Comparison of ENCODE assay signal across 8 cellular contexts in genomic region chr20:4666001-4666470, GRCh38. TPM values are rescaled to one million over a fixed set of nuclear protein-coding genes. Genes with fewer than 3 reads are reported as not detected.
A peak's percentile ranks its signal among the peaks of the same experiment; 100 is the strongest.
DNase-seq lines count a peak whose midpoint lies in the region; ATAC-seq lines count a peak whose summit lies in the region.

No MANE protein-coding gene starts in this region.

- peak overlapping the region; percentile 79 to 96 (median 91) for H3K27ac Mint-ChIP-seq in immature natural killer cell

- peaks cover 39 to 44% of the 10 kb centered on the region in 2 donors for H3K4me1 Mint-ChIP-seq in immature natural killer cell

- H3K36me3 Mint-ChIP-seq in immature natural killer cell = peaks cover 0 to 5% (median 3%) of the 10 kb centered on the region in 3 donors

- H3K4me3 Mint-ChIP-seq in immature natural killer cell = peak overlapping the region; percentile 80 to 89 (median 85)

- peaks cover 0 to 2% (median 0%) of the 10 kb centered on the region in 3 donors for H3K27me3 Mint-ChIP-seq in immature natural killer cell (ENCODE audit: low read depth in 3 of 3)

- ATAC-seq in HG03039 (IDR thresholded peaks at IDR 0.05; ENCODE audit: unreplicated experiment) = no peak
- no peak for ATAC-seq in HG03469 (IDR thresholded peaks at IDR 0.05; ENCODE audit: unreplicated experiment)

- no peaks in the 10 kb centered on the region for H3K9me3 Mint-ChIP-seq in immature natural killer cell

- DNase-seq in stimulated activated CD4-positive, alpha-beta T cell treated with anti-CD3 and anti-CD28 coated beads, Interleukin-12 subunit alpha, Interleukin-12 subunit beta, amount 100 ng/mL, for 24 hours (ENCODE audit: low read depth in 2 of 2) = peak; percentile 11 to 32
- no peak for DNase-seq in stimulated activated CD4-positive, alpha-beta T cell treated with anti-CD3 and anti-CD28 coated beads, Interleukin-12 subunit alpha, Interleukin-12 subunit beta, amount 100 ng/mL, for 4 hours
- peak; percentile 21 to 27 for DNase-seq in activated CD8-positive, alpha-beta memory T cell treated with anti-CD3 and anti-CD28 coated beads for 1 hour (ENCODE audit: extremely low read depth in 1 of 2, low read depth in 1 of 2)
- DNase-seq in immature natural killer cell (peak; percentile 50 to 63 (median 56)), SK-N-DZ (ENCODE audit: low spot score) (no peak), NCI-H1048 (lab: John Stamatoyannopoulos, UW) (no peak)

RNA-seq across cellular contexts. Expression of gene PRNP, which starts 20.2 kb away (rescaled TPM):
- 100 to 1,000 TPM in 2 of 3 donors, 10 to 100 TPM in 1; 82.6 to 137 (median 128) TPM for polyA plus RNA-seq in immature natural killer cell
- polyA plus RNA-seq in SK-N-DZ (2014; cell fraction: cytosol; rRNA removed) = 20.4 and 23.8 TPM in 2 replicates
- 8.6 and 9.4 TPM in 2 replicates for polyA plus RNA-seq in SK-N-DZ (2014; cell fraction: nucleus; rRNA removed)

RNA-seq across cellular contexts. Expression of gene PRND, which starts 55.7 kb away (rescaled TPM):
- not detected for polyA plus RNA-seq in immature natural killer cell
- not detected in 2 replicates for polyA plus RNA-seq in SK-N-DZ (2014; cell fraction: cytosol; rRNA removed)
- not detected in 2 replicates for polyA plus RNA-seq in SK-N-DZ (2014; cell fraction: nucleus; rRNA removed)

Comparison
In these comparisons a context has a peak if more than half of its experiments do, and no peak if none do; other contexts are left out.
1. DNase-seq: peak in stimulated activated CD4-positive, alpha-beta T cell treated with anti-CD3 and anti-CD28 coated beads, Interleukin-12 subunit alpha, Interleukin-12 subunit beta, amount 100 ng/mL, for 24 hours (2 of 2), activated CD8-positive, alpha-beta memory T cell treated with anti-CD3 and anti-CD28 coated beads for 1 hour (2 of 2) and immature natural killer cell (3 of 3); none in stimulated activated CD4-positive, alpha-beta T cell treated with anti-CD3 and anti-CD28 coated beads, Interleukin-12 subunit alpha, Interleukin-12 subunit beta, amount 100 ng/mL, for 4 hours (single experiment), SK-N-DZ (single experiment) and NCI-H1048 (single experiment).